Comparison of ENCODE assay signal across 22 cellular contexts in the genomic region with DNA sequence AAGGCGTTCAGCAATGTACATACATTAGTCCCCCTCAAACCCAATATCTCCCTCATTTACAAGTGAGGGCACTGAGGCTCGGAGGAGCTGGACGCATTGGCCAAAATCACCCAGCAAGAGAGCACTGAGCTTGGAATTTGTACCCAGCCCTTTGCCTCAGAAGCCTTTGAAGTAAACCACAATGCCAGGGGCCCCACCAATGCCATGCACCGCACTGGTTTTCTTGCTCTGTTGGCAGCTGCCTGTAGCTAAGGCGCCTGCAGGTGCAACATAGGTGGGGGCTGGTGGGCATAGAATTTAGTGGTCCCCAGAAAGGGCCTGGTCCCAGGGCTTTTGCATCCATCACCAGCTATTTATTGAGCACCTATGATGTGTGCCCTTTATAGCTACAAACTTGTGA.
"Had no signal": no experiment of that assay in that cellular context is flagged by ENCODE, and none has a peak within 500 bp of the region (broad histone marks: within the 10 kb centered on the region; RNA-seq: fewer than 3 reads in every experiment).

No MANE protein-coding gene starts in this region.

- H3K27ac ChIP-seq: colonic mucosa, coronary artery, dorsolateral prefrontal cortex, epithelial cell of prostate, esophagus muscularis mucosa, esophagus squamous epithelium, foreskin keratinocyte, gastrocnemius medialis, gastroesophageal sphincter, heart left ventricle, heart right ventricle, hepatocyte had no signal

- H3K27me3 ChIP-seq: foreskin keratinocyte had no signal

- H3K4me1 ChIP-seq: colonic mucosa, gastrocnemius medialis had no signal

- H3K79me2 ChIP-seq: hepatocyte had no signal

- H3K4me3 ChIP-seq: colonic mucosa, coronary artery, dorsolateral prefrontal cortex, esophagus muscularis mucosa, esophagus squamous epithelium, gastrocnemius medialis, gastroesophageal sphincter, heart left ventricle, heart right ventricle, hepatocyte had no signal

- DNase-seq: colonic mucosa; cortex of kidney; dermis blood vessel endothelial cell; dorsolateral prefrontal cortex; effector CD4-positive, alpha-beta T cell; effector CD8-positive, alpha-beta T cell; effector memory CD4-positive, alpha-beta T cell; effector memory CD8-positive, alpha-beta T cell; esophagus squamous epithelium; foreskin fibroblast; foreskin melanocyte; gastrocnemius medialis; glutamatergic neuron; head of caudate nucleus; heart left ventricle; heart right ventricle had no signal

- H3K4me2 ChIP-seq: hepatocyte had no signal

- H2AFZ ChIP-seq: hepatocyte had no signal

- H3K9me3 ChIP-seq: colonic mucosa, esophagus muscularis mucosa, esophagus squamous epithelium, gastrocnemius medialis, gastroesophageal sphincter, heart left ventricle, heart right ventricle had no signal

- ATAC-seq: effector memory CD8-positive, alpha-beta T cell; gastrocnemius medialis; gastroesophageal sphincter; heart left ventricle had no signal

- H3K36me3 ChIP-seq: colonic mucosa, esophagus muscularis mucosa, esophagus squamous epithelium, gastrocnemius medialis, gastroesophageal sphincter, heart left ventricle, heart right ventricle had no signal
